In genomic region chr6:51901766-51902165, GRCh38 we compare ENCODE assay signal across 20 cellular contexts.
"Had no signal": no experiment of that assay in that cellular context is flagged by ENCODE, and none has a peak within 500 bp of the region (broad histone marks: within the 10 kb centered on the region; RNA-seq: fewer than 3 reads in every experiment).

No MANE protein-coding gene starts in this region.

- ATAC-seq: left lung; mucosa of descending colon; natural killer cell treated with Interleukin-12 subunit alpha and Interleukin-12 subunit beta and Interleukin-15 and Interleukin-18, amount 100 ng/mL, for 72 hours; right lobe of liver; stimulated activated memory B cell treated with anti-CD40 and anti-IgM and Interleukin-4, amounts not matched to agents 10 μg/mL and 1 μg/mL and 100 μg/mL, for 72 hours; stimulated activated naive CD8-positive, alpha-beta T cell treated with anti-CD3 and anti-CD28 coated beads, Interleukin-15, amount 100 ng/mL, for 72 hours had no signal

- H3K27ac Mint-ChIP-seq: activated CD4-positive, alpha-beta memory T cell treated with anti-CD3 and anti-CD28 coated beads for 36 hours; activated naive CD4-positive, alpha-beta T cell treated with anti-CD3 and anti-CD28 coated beads, Interleukin-2, amount 10 ng/mL, durations not matched to agents 7 days and 5 days; activated naive CD8-positive, alpha-beta T cell treated with anti-CD3 and anti-CD28 coated beads, Interleukin-2, amount 10 ng/mL, durations not matched to agents 7 days and 5 days; activated T-helper 1 cell treated with anti-CD3 and anti-CD28 coated beads, Interleukin-12 subunit alpha, Interleukin-12 subunit beta, Interleukin-2, Interleukin-4 antibody, amounts not matched to agents 30 ng/mL and 10 ng/mL and 1 ng/mL, durations not matched to agents 14 hours and 24 hours and 36 hours; natural killer cell treated with Interleukin-12 subunit alpha and Interleukin-12 subunit beta and Interleukin-15 and Interleukin-18, amount 100 ng/mL, for 72 hours; stimulated activated memory B cell treated with anti-CD40 and anti-IgM and Interleukin-4, amounts not matched to agents 10 μg/mL and 1 μg/mL and 100 μg/mL, for 72 hours; stimulated activated naive CD8-positive, alpha-beta T cell treated with anti-CD3 and anti-CD28 coated beads, Interleukin-15, amount 100 ng/mL, for 72 hours had no signal

- H3K4me3 Mint-ChIP-seq: activated CD4-positive, alpha-beta memory T cell treated with anti-CD3 and anti-CD28 coated beads for 36 hours; activated naive CD4-positive, alpha-beta T cell treated with anti-CD3 and anti-CD28 coated beads, Interleukin-2, amount 10 ng/mL, durations not matched to agents 7 days and 5 days; activated naive CD8-positive, alpha-beta T cell treated with anti-CD3 and anti-CD28 coated beads, Interleukin-2, amount 10 ng/mL, durations not matched to agents 7 days and 5 days; activated T-helper 1 cell treated with anti-CD3 and anti-CD28 coated beads, Interleukin-12 subunit alpha, Interleukin-12 subunit beta, Interleukin-2, Interleukin-4 antibody, amounts not matched to agents 30 ng/mL and 10 ng/mL and 1 ng/mL, durations not matched to agents 14 hours and 24 hours and 36 hours; natural killer cell treated with Interleukin-12 subunit alpha and Interleukin-12 subunit beta and Interleukin-15 and Interleukin-18, amount 100 ng/mL, for 72 hours; stimulated activated memory B cell treated with anti-CD40 and anti-IgM and Interleukin-4, amounts not matched to agents 10 μg/mL and 1 μg/mL and 100 μg/mL, for 72 hours; stimulated activated naive CD8-positive, alpha-beta T cell treated with anti-CD3 and anti-CD28 coated beads, Interleukin-15, amount 100 ng/mL, for 72 hours had no signal

- H3K4me1 Mint-ChIP-seq: activated naive CD4-positive, alpha-beta T cell treated with anti-CD3 and anti-CD28 coated beads, Interleukin-2, amount 10 ng/mL, durations not matched to agents 7 days and 5 days; activated naive CD8-positive, alpha-beta T cell treated with anti-CD3 and anti-CD28 coated beads, Interleukin-2, amount 10 ng/mL, durations not matched to agents 7 days and 5 days; stimulated activated memory B cell treated with anti-CD40 and anti-IgM and Interleukin-4, amounts not matched to agents 10 μg/mL and 1 μg/mL and 100 μg/mL, for 72 hours; stimulated activated naive CD8-positive, alpha-beta T cell treated with anti-CD3 and anti-CD28 coated beads, Interleukin-15, amount 100 ng/mL, for 72 hours had no signal

- H3K36me3 Mint-ChIP-seq: activated CD4-positive, alpha-beta memory T cell treated with anti-CD3 and anti-CD28 coated beads for 36 hours; activated naive CD4-positive, alpha-beta T cell treated with anti-CD3 and anti-CD28 coated beads, Interleukin-2, amount 10 ng/mL, durations not matched to agents 7 days and 5 days; activated naive CD8-positive, alpha-beta T cell treated with anti-CD3 and anti-CD28 coated beads, Interleukin-2, amount 10 ng/mL, durations not matched to agents 7 days and 5 days; natural killer cell treated with Interleukin-12 subunit alpha and Interleukin-12 subunit beta and Interleukin-15 and Interleukin-18, amount 100 ng/mL, for 72 hours; stimulated activated memory B cell treated with anti-CD40 and anti-IgM and Interleukin-4, amounts not matched to agents 10 μg/mL and 1 μg/mL and 100 μg/mL, for 72 hours had no signal

- H3K9me3 Mint-ChIP-seq: activated CD4-positive, alpha-beta memory T cell treated with anti-CD3 and anti-CD28 coated beads for 36 hours; activated naive CD8-positive, alpha-beta T cell treated with anti-CD3 and anti-CD28 coated beads, Interleukin-2, amount 10 ng/mL, durations not matched to agents 7 days and 5 days; activated T-helper 1 cell treated with anti-CD3 and anti-CD28 coated beads, Interleukin-12 subunit alpha, Interleukin-12 subunit beta, Interleukin-2, Interleukin-4 antibody, amounts not matched to agents 30 ng/mL and 10 ng/mL and 1 ng/mL, durations not matched to agents 14 hours and 24 hours and 36 hours; natural killer cell treated with Interleukin-12 subunit alpha and Interleukin-12 subunit beta and Interleukin-15 and Interleukin-18, amount 100 ng/mL, for 72 hours; stimulated activated memory B cell treated with anti-CD40 and anti-IgM and Interleukin-4, amounts not matched to agents 10 μg/mL and 1 μg/mL and 100 μg/mL, for 72 hours; stimulated activated naive CD8-positive, alpha-beta T cell treated with anti-CD3 and anti-CD28 coated beads, Interleukin-15, amount 100 ng/mL, for 72 hours had no signal

- DNase-seq: activated CD4-positive, alpha-beta memory T cell treated with anti-CD3 and anti-CD28 coated beads for 36 hours; activated CD4-positive, alpha-beta T cell treated with anti-CD3 and anti-CD28 coated beads for 4 hours; activated CD8-positive, alpha-beta memory T cell treated with anti-CD3 and anti-CD28 coated beads, Interleukin-2, amount 50 U/mL, for 4 hours; activated effector memory CD4-positive, alpha-beta T cell treated with anti-CD3 and anti-CD28 coated beads, Interleukin-2, amount 50 U/mL, for 16 hours; activated naive CD4-positive, alpha-beta T cell treated with anti-CD3 and anti-CD28 coated beads, Interleukin-2, amount 10 ng/mL, durations not matched to agents 7 days and 5 days; activated naive CD8-positive, alpha-beta T cell treated with anti-CD3 and anti-CD28 coated beads, Interleukin-2, amount 10 ng/mL, durations not matched to agents 7 days and 5 days; activated T-cell treated with anti-CD3 and anti-CD28 coated beads, Interleukin-2, amount 50 U/mL, for 1 hour; brain microvascular endothelial cell; dorsolateral prefrontal cortex; effector memory CD4-positive, alpha-beta T cell; left lung; mucosa of descending colon; right lobe of liver; stimulated activated CD4-positive, alpha-beta T cell treated with anti-CD3 and anti-CD28 coated beads, Interleukin-4, amount 100 ng/mL, for 24 hours; stimulated activated naive CD8-positive, alpha-beta T cell treated with anti-CD3 and anti-CD28 coated beads, Interleukin-15, amount 100 ng/mL, for 72 hours; thyroid gland; upper lobe of left lung had no signal

- H3K27me3 Mint-ChIP-seq: activated CD4-positive, alpha-beta memory T cell treated with anti-CD3 and anti-CD28 coated beads for 36 hours; activated naive CD4-positive, alpha-beta T cell treated with anti-CD3 and anti-CD28 coated beads, Interleukin-2, amount 10 ng/mL, durations not matched to agents 7 days and 5 days; activated naive CD8-positive, alpha-beta T cell treated with anti-CD3 and anti-CD28 coated beads, Interleukin-2, amount 10 ng/mL, durations not matched to agents 7 days and 5 days; natural killer cell treated with Interleukin-12 subunit alpha and Interleukin-12 subunit beta and Interleukin-15 and Interleukin-18, amount 100 ng/mL, for 72 hours; stimulated activated memory B cell treated with anti-CD40 and anti-IgM and Interleukin-4, amounts not matched to agents 10 μg/mL and 1 μg/mL and 100 μg/mL, for 72 hours; stimulated activated naive CD8-positive, alpha-beta T cell treated with anti-CD3 and anti-CD28 coated beads, Interleukin-15, amount 100 ng/mL, for 72 hours had no signal
